Comparison of ENCODE assay signal across 15 cellular contexts in genomic region chr10:34176351-34176750, GRCh38.
"Had no signal": no experiment of that assay in that cellular context is flagged by ENCODE, and none has a peak within 500 bp of the region (broad histone marks: within the 10 kb centered on the region; RNA-seq: fewer than 3 reads in every experiment).

No MANE protein-coding gene starts in this region.

- H3K27ac Mint-ChIP-seq: activated CD4-positive, alpha-beta memory T cell treated with anti-CD3 and anti-CD28 coated beads, Interleukin-2, amount 10 ng/mL, durations not matched to agents 7 days and 5 days; activated CD4-positive, alpha-beta T cell treated with anti-CD3 and anti-CD28 coated beads for 36 hours; activated CD8-positive, alpha-beta memory T cell treated with anti-CD3 and anti-CD28 coated beads, Interleukin-2, amount 10 ng/mL, durations not matched to agents 7 days and 5 days; activated naive CD8-positive, alpha-beta T cell treated with anti-CD3 and anti-CD28 coated beads for 36 hours; activated T-helper 17 cell treated with anti-CD3 and anti-CD28 coated beads, Interleukin-2, amount 50 U/mL, for 72 hours; effector memory CD8-positive, alpha-beta T cell; memory B cell; naive thymus-derived CD4-positive, alpha-beta T cell had no signal

- DNase-seq: activated CD4-positive, alpha-beta memory T cell treated with anti-CD3 and anti-CD28 coated beads, Interleukin-2, amount 10 ng/mL, durations not matched to agents 7 days and 5 days; activated CD4-positive, alpha-beta T cell treated with anti-CD3 and anti-CD28 coated beads for 36 hours; activated CD8-positive, alpha-beta memory T cell treated with anti-CD3 and anti-CD28 coated beads, Interleukin-2, amount 10 ng/mL, durations not matched to agents 7 days and 5 days; activated naive CD4-positive, alpha-beta T cell; activated naive CD8-positive, alpha-beta T cell treated with anti-CD3 and anti-CD28 coated beads for 36 hours; amniotic stem cell; dermis blood vessel endothelial cell; effector memory CD8-positive, alpha-beta T cell; naive thymus-derived CD4-positive, alpha-beta T cell; stimulated activated CD4-positive, alpha-beta T cell treated with anti-CD3 and anti-CD28 coated beads, Interleukin-2, amount 100 ng/mL, for 24 hours; stimulated activated naive CD8-positive, alpha-beta T cell treated with anti-CD3 and anti-CD28 coated beads, Interleukin-15, Interleukin-2, amounts not matched to agents 100 U/mL and 50 U/mL, for 24 hours; substantia nigra; tibial artery had no signal

- H3K4me3 Mint-ChIP-seq: activated CD4-positive, alpha-beta memory T cell treated with anti-CD3 and anti-CD28 coated beads, Interleukin-2, amount 10 ng/mL, durations not matched to agents 7 days and 5 days; activated CD4-positive, alpha-beta T cell treated with anti-CD3 and anti-CD28 coated beads for 36 hours; activated CD8-positive, alpha-beta memory T cell treated with anti-CD3 and anti-CD28 coated beads, Interleukin-2, amount 10 ng/mL, durations not matched to agents 7 days and 5 days; activated naive CD8-positive, alpha-beta T cell treated with anti-CD3 and anti-CD28 coated beads for 36 hours; activated T-helper 17 cell treated with anti-CD3 and anti-CD28 coated beads, Interleukin-2, amount 50 U/mL, for 72 hours; effector memory CD8-positive, alpha-beta T cell; memory B cell; naive thymus-derived CD4-positive, alpha-beta T cell had no signal

- ATAC-seq: activated CD4-positive, alpha-beta T cell treated with anti-CD3 and anti-CD28 coated beads for 36 hours; activated CD8-positive, alpha-beta memory T cell treated with anti-CD3 and anti-CD28 coated beads, Interleukin-2, amount 10 ng/mL, durations not matched to agents 7 days and 5 days; activated T-helper 17 cell treated with anti-CD3 and anti-CD28 coated beads, Interleukin-2, amount 50 U/mL, for 72 hours; effector memory CD8-positive, alpha-beta T cell; naive thymus-derived CD4-positive, alpha-beta T cell; stimulated activated naive CD8-positive, alpha-beta T cell treated with anti-CD3 and anti-CD28 coated beads, Interleukin-15, Interleukin-2, amounts not matched to agents 100 U/mL and 50 U/mL, for 24 hours had no signal

- H3K36me3 Mint-ChIP-seq: activated CD8-positive, alpha-beta memory T cell treated with anti-CD3 and anti-CD28 coated beads, Interleukin-2, amount 10 ng/mL, durations not matched to agents 7 days and 5 days; activated naive CD8-positive, alpha-beta T cell treated with anti-CD3 and anti-CD28 coated beads for 36 hours; memory B cell; naive thymus-derived CD4-positive, alpha-beta T cell had no signal

- H3K4me1 Mint-ChIP-seq: activated CD4-positive, alpha-beta memory T cell treated with anti-CD3 and anti-CD28 coated beads, Interleukin-2, amount 10 ng/mL, durations not matched to agents 7 days and 5 days; activated CD4-positive, alpha-beta T cell treated with anti-CD3 and anti-CD28 coated beads for 36 hours; activated CD8-positive, alpha-beta memory T cell treated with anti-CD3 and anti-CD28 coated beads, Interleukin-2, amount 10 ng/mL, durations not matched to agents 7 days and 5 days; activated naive CD8-positive, alpha-beta T cell treated with anti-CD3 and anti-CD28 coated beads for 36 hours; activated T-helper 17 cell treated with anti-CD3 and anti-CD28 coated beads, Interleukin-2, amount 50 U/mL, for 72 hours; memory B cell had no signal

- H3K9me3 Mint-ChIP-seq: activated naive CD8-positive, alpha-beta T cell treated with anti-CD3 and anti-CD28 coated beads for 36 hours; activated T-helper 17 cell treated with anti-CD3 and anti-CD28 coated beads, Interleukin-2, amount 50 U/mL, for 72 hours had no signal

- H3K27me3 Mint-ChIP-seq: activated CD8-positive, alpha-beta memory T cell treated with anti-CD3 and anti-CD28 coated beads, Interleukin-2, amount 10 ng/mL, durations not matched to agents 7 days and 5 days; effector memory CD8-positive, alpha-beta T cell; memory B cell had no signal
